19 cellular contexts compared by ENCODE assay signal in the genomic region with DNA sequence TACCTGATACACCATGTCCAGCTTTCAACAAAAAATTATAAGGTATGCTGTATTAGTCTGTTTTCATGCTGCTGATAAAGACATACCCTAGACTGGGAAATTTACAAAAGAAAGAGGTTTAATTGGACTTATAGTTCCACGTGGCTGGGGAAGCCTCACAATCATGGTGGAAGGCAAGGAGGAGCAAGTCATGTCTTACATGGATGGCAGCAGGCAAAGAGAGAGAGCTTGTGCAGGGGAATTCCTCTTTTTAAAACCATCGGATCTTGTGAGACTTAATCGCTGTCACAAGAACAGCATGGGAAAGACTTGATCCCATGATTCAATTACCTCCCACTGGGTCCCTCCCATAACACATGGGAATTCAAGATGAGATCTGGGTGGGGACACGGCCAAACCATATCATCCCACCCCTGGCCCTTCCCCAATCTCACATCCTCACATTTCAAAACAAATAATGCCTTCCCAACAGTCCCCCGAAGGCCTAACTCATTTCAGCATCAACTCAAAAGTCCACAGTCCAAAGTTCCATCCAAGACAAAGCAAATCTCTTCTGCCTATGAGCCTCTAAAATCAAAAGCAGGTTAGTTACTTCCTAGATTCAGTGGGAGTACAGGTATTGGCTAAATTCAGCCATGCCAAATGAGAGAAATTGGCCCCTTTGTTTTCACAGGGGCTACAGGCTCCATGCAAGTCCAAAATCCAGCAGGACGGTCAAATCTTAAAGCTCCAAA. TPM values are rescaled to one million over a fixed set of nuclear protein-coding genes. Genes with fewer than 3 reads are reported as not detected.
"Had no signal": no experiment of that assay in that cellular context is flagged by ENCODE, and none has a peak within 500 bp of the region (broad histone marks: within the 10 kb centered on the region; RNA-seq: fewer than 3 reads in every experiment).

No MANE protein-coding gene starts in this region.

RNA-seq across cellular contexts. Expression of a gene that starts 28.9 kb away (rescaled TPM):
- total RNA-seq: activated naive CD4-positive, alpha-beta T cell treated with anti-CD3 and anti-CD28 coated beads for 36 hours; activated naive CD4-positive, alpha-beta T cell treated with anti-CD3 and anti-CD28 coated beads, Interleukin-2, amount 50 U/mL, for 72 hours; activated naive CD8-positive, alpha-beta T cell treated with anti-CD3 and anti-CD28 coated beads for 36 hours; activated naive CD8-positive, alpha-beta T cell treated with anti-CD3 and anti-CD28 coated beads, Interleukin-2, amount 10 ng/mL, durations not matched to agents 7 days and 5 days; activated T-cell treated with anti-CD3 and anti-CD28 coated beads, Interleukin-2, amount 50 U/mL, for 4 hours; activated T-cell treated with anti-CD3 and anti-CD28 coated beads, Interleukin-2, amount 50 U/mL, for 72 hours; activated T-helper 1 cell treated with anti-CD3 and anti-CD28 coated beads, Interleukin-12 subunit alpha, Interleukin-12 subunit beta, Interleukin-2, Interleukin-4 antibody, amounts not matched to agents 30 ng/mL and 10 ng/mL and 1 ng/mL, durations not matched to agents 14 hours and 24 hours and 36 hours; activated T-helper 17 cell treated with anti-CD3 and anti-CD28 coated beads, Interleukin-2, amount 50 U/mL, for 72 hours; activated T-helper 2 cell treated with anti-CD3 and anti-CD28 coated beads, Interferon-gamma antibody, Interleukin-2, Interleukin-4, amounts not matched to agents 10 μg/mL and 5 μg/mL and 100 μg/mL, durations not matched to agents 14 hours and 24 hours and 36 hours; adrenal gland; aorta; ascending aorta; astrocyte; body of pancreas; bronchial epithelial cell; cardiac muscle cell; cardiac septum; chondrocyte had no signal
- polyA plus RNA-seq: adipose tissue, adrenal gland, cardiac muscle cell had no signal
